17 cellular contexts compared by ENCODE assay signal in genomic region chr10:132199854-132200311, GRCh38. TPM values are rescaled to one million over a fixed set of nuclear protein-coding genes. Genes with fewer than 3 reads are reported as not detected.
"Had no signal": no experiment of that assay in that cellular context is flagged by ENCODE, and none has a peak within 500 bp of the region (broad histone marks: within the 10 kb centered on the region; RNA-seq: fewer than 3 reads in every experiment).

No MANE protein-coding gene starts in this region.

- H3K4me1 ChIP-seq: neural progenitor cell, parathyroid adenoma, psoas muscle, suprapubic skin, thyroid gland had no signal

- H3K9me3 ChIP-seq: psoas muscle, suprapubic skin, thyroid gland had no signal

- H3K27ac ChIP-seq: neural progenitor cell, parathyroid adenoma, psoas muscle, suprapubic skin, thyroid gland had no signal

- H3K27me3 ChIP-seq: dorsolateral prefrontal cortex, neural progenitor cell, thyroid gland had no signal

- H3K36me3 ChIP-seq: neural progenitor cell, suprapubic skin, thyroid gland had no signal

- H3K4me3 ChIP-seq: dorsolateral prefrontal cortex, neural progenitor cell, psoas muscle, suprapubic skin, thyroid gland had no signal

- ATAC-seq: left colon; natural killer cell treated with Interleukin-12 subunit alpha and Interleukin-12 subunit beta and Interleukin-15 and Interleukin-18, amount 100 ng/mL, for 72 hours; psoas muscle; stimulated activated naive CD8-positive, alpha-beta T cell treated with anti-CD3 and anti-CD28 coated beads, Interleukin-15, Interleukin-2, amounts not matched to agents 100 U/mL and 50 U/mL, for 24 hours had no signal

- DNase-seq: cortex of kidney; effector CD8-positive, alpha-beta T cell; foreskin melanocyte; immature natural killer cell; left colon; occipital lobe; retina; small intestine; stimulated activated CD4-positive, alpha-beta T cell treated with anti-CD3 and anti-CD28 coated beads, Interleukin-2, amount 100 ng/mL, for 48 hours; stimulated activated naive CD8-positive, alpha-beta T cell treated with anti-CD3 and anti-CD28 coated beads, Interleukin-15, Interleukin-2, amounts not matched to agents 100 U/mL and 50 U/mL, for 24 hours; thyroid gland had no signal

RNA-seq across cellular contexts. Expression of gene DPYSL4, which starts 13.1 kb away (rescaled TPM):
- polyA plus RNA-seq: immature natural killer cell had no signal
